ENCODE assay signal across 1 cellular context in genomic region chr21:36788116-36788515, GRCh38.
TF ChIP-seq lines count a peak whose summit lies in the region.

No MANE protein-coding gene starts in this region.

TF ChIP-seq in HCT116, 20 proteins besides CTCF, POLR2A, EP300 and RAD21 (continued from another document):
- no peak for TF ChIP-seq ZBTB33 (IDR thresholded peaks at IDR 0.05; ENCODE audit: extremely low read depth, insufficient replicate concordance, low read length)
- no peak for TF ChIP-seq ATF3 (IDR thresholded peaks at IDR 0.05)
